ENCODE assay signal across 16 cellular contexts in genomic region chr17:78175643-78175981, GRCh38. TPM values are rescaled to one million over a fixed set of nuclear protein-coding genes. Genes with fewer than 3 reads are reported as not detected.
A peak's percentile ranks its signal among the peaks of the same experiment; 100 is the strongest.
DNase-seq lines count a peak whose midpoint lies in the region; ATAC-seq, FAIRE-seq and TF ChIP-seq lines count a peak whose summit lies in the region.
"Had no signal": no experiment of that assay in that cellular context is flagged by ENCODE, and none has a peak within 500 bp of the region (broad histone marks: within the 10 kb centered on the region; RNA-seq: fewer than 3 reads in every experiment).

No MANE protein-coding gene starts in this region.

- DNase-seq in heart left ventricle, result no peak
- DNase-seq in Right ventricle myocardium inferior (ENCODE audit: missing footprints), result no peak
- DNase-seq in K562 (ENCODE audit: extremely low read depth in 1 of 4, low spot score in 3 of 4), result no peak
- no peak for DNase-seq in memory B cell (ENCODE audit: low spot score in 2 of 2)
- no peak for DNase-seq in type B pancreatic cell (ENCODE audit: extremely low spot score, unreplicated experiment)
- no peak for DNase-seq in activated naive CD8-positive, alpha-beta T cell treated with anti-CD3 and anti-CD28 coated beads for 36 hours
- no peak for DNase-seq in middle frontal gyrus (ENCODE audit: extremely low spot score, low spot score)
- no peak for DNase-seq in NCI-H526 treated with DMSO at 0.1 percent for 48 hours (lab: John Stamatoyannopoulos, UW)
- DNase-seq: activated CD4-positive, alpha-beta T cell treated with anti-CD3 and anti-CD28 coated beads for 4 hours; HFFc6; T-cell had no signal

- H3K4me3 Mint-ChIP-seq in memory B cell, result no peak overlapping the region
- H3K4me3 Mint-ChIP-seq in type B pancreatic cell, result no peak overlapping the region
- H3K4me3 Mint-ChIP-seq in activated naive CD8-positive, alpha-beta T cell treated with anti-CD3 and anti-CD28 coated beads for 36 hours, result no peak overlapping the region
- H3K4me3 Mint-ChIP-seq: activated T-helper 17 cell treated with anti-CD3 and anti-CD28 coated beads, Interleukin-2, amount 50 U/mL, for 72 hours; HFFc6; nephron; T-cell had no signal

- peaks cover 13% of the 10 kb centered on the region for H3K79me2 ChIP-seq in K562 (ENCODE audit: control insufficient read depth, insufficient read depth, low read length)
- H3K79me2 ChIP-seq: hepatocyte had no signal

- FAIRE-seq in K562 (lab: Jason Lieb, UNC), result no peak
- FAIRE-seq: urothelium cell line had no signal

- no peaks in the 10 kb centered on the region for H3K9me3 ChIP-seq in heart left ventricle
- no peaks in the 10 kb centered on the region for H3K9me3 ChIP-seq in K562 (replicated peaks; ENCODE audit: control insufficient read depth, insufficient read depth, low read depth, low read length)

- H3K9ac ChIP-seq in K562 (ENCODE audit: insufficient read depth in 1 of 2, low read depth in 2 of 2, low read length in 2 of 2), result peak overlapping the region in 1 of 2 experiments; percentile 79; a peak in 2 of 4 replicates

- H3K36me3 ChIP-seq in heart left ventricle (peaks cover 0 to 34% (median 5%) of the 10 kb centered on the region in 9 donors), K562 (ENCODE audit: control insufficient read depth, insufficient read depth, low read length) (peaks cover 95% of the 10 kb centered on the region; the same call in 2 of the 3 replicates)

- TF ChIP-seq RAD21 in K562 (CRISPR knock-in tag; conservative IDR thresholded peaks at IDR 0.05 in 1 of 2, IDR thresholded peaks at IDR 0.05 in 1 of 2), result no peak

- CTCF ChIA-PET in K562 (lab: Yijun Ruan, JAX; ENCODE audit: low intra/inter-chr PET ratio), result interaction anchor here (2.6 kb wide), 1 partner anchor 63 kb away, joined by 34 read pairs; no protein-coding TSS in a partner anchor

- H3K9me3 Mint-ChIP-seq in memory B cell, result no peaks in the 10 kb centered on the region
- no peaks in the 10 kb centered on the region for H3K9me3 Mint-ChIP-seq in type B pancreatic cell
- H3K9me3 Mint-ChIP-seq in activated naive CD8-positive, alpha-beta T cell treated with anti-CD3 and anti-CD28 coated beads for 36 hours, result no peaks in the 10 kb centered on the region
- H3K9me3 Mint-ChIP-seq: activated T-helper 17 cell treated with anti-CD3 and anti-CD28 coated beads, Interleukin-2, amount 50 U/mL, for 72 hours; HFFc6; nephron; T-cell had no signal

- ATAC-seq in heart left ventricle (no peak), Right ventricle myocardium inferior (no peak), K562 (no peak), memory B cell (ENCODE audit: low read depth) (no peak)
- ATAC-seq: activated T-helper 17 cell treated with anti-CD3 and anti-CD28 coated beads, Interleukin-2, amount 50 U/mL, for 72 hours had no signal

- in situ Hi-C loops in K562 (cut with MboI), result no loop called here

- H3K36me3 Mint-ChIP-seq in memory B cell (peaks cover 20% of the 10 kb centered on the region), type B pancreatic cell (peaks cover 11% of the 10 kb centered on the region)
- H3K36me3 Mint-ChIP-seq in activated naive CD8-positive, alpha-beta T cell treated with anti-CD3 and anti-CD28 coated beads for 36 hours, result peaks cover 54% of the 10 kb centered on the region

- no TSS peak for BruUV-seq in K562 (replicated peaks; lab: Mats Ljungman, UMichigan)

- H3K27ac ChIP-seq in heart left ventricle, result peak overlapping the region in 10 of 12 donors; percentile 77 to 94 (median 88)
- H3K27ac ChIP-seq in K562 (ENCODE audit: extremely low read depth, low read depth, low read length), result no peak overlapping the region
- H3K27ac ChIP-seq: hepatocyte had no signal

- H3K27me3 ChIP-seq in heart left ventricle, result no peaks in the 10 kb centered on the region
- H3K27me3 ChIP-seq in K562 (ENCODE audit: control insufficient read depth in 2 of 2, insufficient read depth in 2 of 2, low read length in 2 of 2), result no peaks in the 10 kb centered on the region
- H3K27me3 ChIP-seq: hepatocyte had no signal

- TF ChIP-seq CTCF in heart left ventricle (IDR thresholded peaks at IDR 0.05) (no peak), K562 (IDR thresholded peaks at IDR 0.05 in 2 of 3, conservative IDR thresholded peaks at IDR 0.05 in 1 of 3; ENCODE audit: insufficient read depth in 2 of 3, low read depth in 1 of 3, low read length in 3 of 3) (no peak), type B pancreatic cell (conservative IDR thresholded peaks at IDR 0.05) (no peak)

- TF ChIP-seq POLR2A in heart left ventricle (IDR thresholded peaks at IDR 0.05) (no peak), K562 (conservative IDR thresholded peaks at IDR 0.05) (no peak)

- POLR2A ChIA-PET in K562 (lab: Yijun Ruan, JAX), result interaction anchor here (1.5 to 3.7 kb wide), 8 partner anchors 9 to 91 kb away, joined by 4 to 27 read pairs (median 7); partner anchors contain the start of genes AFMID, TK1 and TMC6

- peaks cover 69% of the 10 kb centered on the region for H3K4me1 Mint-ChIP-seq in memory B cell
- peaks cover 13% of the 10 kb centered on the region for H3K4me1 Mint-ChIP-seq in type B pancreatic cell (ENCODE audit: unreplicated experiment)
- peaks cover 54% of the 10 kb centered on the region for H3K4me1 Mint-ChIP-seq in activated naive CD8-positive, alpha-beta T cell treated with anti-CD3 and anti-CD28 coated beads for 36 hours

- peak overlapping the region; percentile 47 for H3K27ac Mint-ChIP-seq in memory B cell
- peak overlapping the region; percentile 23 for H3K27ac Mint-ChIP-seq in type B pancreatic cell
- H3K27ac Mint-ChIP-seq in activated naive CD8-positive, alpha-beta T cell treated with anti-CD3 and anti-CD28 coated beads for 36 hours, result no peak overlapping the region
- H3K27ac Mint-ChIP-seq: activated T-helper 17 cell treated with anti-CD3 and anti-CD28 coated beads, Interleukin-2, amount 50 U/mL, for 72 hours; HFFc6; nephron had no signal

- no peak overlapping the region for H3K4me3 ChIP-seq in heart left ventricle
- no peak overlapping the region for H3K4me3 ChIP-seq in K562
- H3K4me3 ChIP-seq: hepatocyte had no signal

- peaks cover 9 to 84% (median 53%) of the 10 kb centered on the region in 12 donors for H3K4me1 ChIP-seq in heart left ventricle
- H3K4me1 ChIP-seq in K562 (replicated peaks in 1 of 2; ENCODE audit: control insufficient read depth in 2 of 2, insufficient read depth in 2 of 2, low read length in 2 of 2), result peaks cover 7 to 53% of the 10 kb centered on the region in 2 experiments

- H2AFZ ChIP-seq in K562 (ENCODE audit: low read depth, low read length), result no peak overlapping the region
- H2AFZ ChIP-seq: hepatocyte had no signal

- no peak overlapping the region for H3K4me2 ChIP-seq in K562 (ENCODE audit: insufficient read depth, low read length)
- H3K4me2 ChIP-seq: hepatocyte had no signal

- 61 to 68% (median 65%) methylated on average over 8 to 14 of the region's 14 CpGs for WGBS in heart left ventricle, 4 donors
- 95% methylated on average over 8 of the region's 14 CpGs for WGBS in K562 (ENCODE audit: insufficient coverage, low coverage, missing lambda C conversion rate)

- peaks cover 8% of the 10 kb centered on the region; the same call in 1 of the 2 replicates for H4K20me1 ChIP-seq in K562 (replicated peaks; ENCODE audit: control insufficient read depth, insufficient read depth, low read length)

- no peaks in the 10 kb centered on the region for H3K9me1 ChIP-seq in K562 (ENCODE audit: control insufficient read depth, insufficient read depth, low read length)

- H3K27me3 Mint-ChIP-seq in memory B cell, result no peaks in the 10 kb centered on the region
- no peaks in the 10 kb centered on the region for H3K27me3 Mint-ChIP-seq in type B pancreatic cell
- H3K27me3 Mint-ChIP-seq in activated naive CD8-positive, alpha-beta T cell treated with anti-CD3 and anti-CD28 coated beads for 36 hours, result no peaks in the 10 kb centered on the region
- H3K27me3 Mint-ChIP-seq: activated T-helper 17 cell treated with anti-CD3 and anti-CD28 coated beads, Interleukin-2, amount 50 U/mL, for 72 hours; T-cell had no signal

- no peak for TF ChIP-seq EP300 in K562 (IDR thresholded peaks at IDR 0.05; ENCODE audit: low read length)

- intact Hi-C loops in heart left ventricle (cut with DNase I), result loop anchor here in 4 of 10 donors (2.0 to 5.0 kb wide), 3 partner anchors 48 to 77 kb away; partner anchors contain the start of gene TMC6 (in 2 of the 4)
- intact Hi-C loops in Right ventricle myocardium inferior (cut with DNase I), result no loop called here
- intact Hi-C loops in K562 (cut with micrococcal nuclease), result loop anchor here (5.0 kb wide), 1 partner anchor 33 kb away; no protein-coding TSS in a partner anchor

RNA-seq across cellular contexts. Expression of gene SYNGR2, which starts 7.2 kb away (rescaled TPM):
- total RNA-seq in heart left ventricle, result 100 to 1,000 TPM in 7 of 9 donors, 10 to 100 TPM in 2; 99.5 to 268 (median 135) TPM
- polyA plus RNA-seq in heart left ventricle, result 100 to 1,000 TPM; 104 to 174 TPM
- 120 TPM for total RNA-seq in Right ventricle myocardium inferior
- total RNA-seq in K562 (2011; cell fraction: chromatin; rRNA removed; ENCODE audit: low replicate concordance), result 68.6 and 254 TPM in 2 replicates
- total RNA-seq in K562 (2011; cell fraction: nucleolus; rRNA removed), result 327 and 339 TPM in 2 replicates
- total RNA-seq in K562 (2011; cell fraction: nucleoplasm; rRNA removed), result 222 and 253 TPM in 2 replicates
- 87.8 and 120 TPM in 2 replicates for total RNA-seq in K562 (2014; rRNA removed)
- total RNA-seq in K562 (2014; rRNA removed; fragmentation: Illumina TruSeq; extraction: Trizol), result 29.7 and 44.9 TPM in 2 replicates
- 68.0 and 68.2 TPM in 2 replicates for total RNA-seq in K562 (2015; rRNA removed; fragmentation: Illumina TruSeq; extraction: Trizol)
- total RNA-seq in K562 (2021), result 173 and 185 TPM in 2 replicates
- 159 and 208 TPM in 2 replicates for polyA plus RNA-seq in K562 (2011; rRNA removed)
- 393 and 921 TPM in 2 replicates for polyA plus RNA-seq in K562 (2011; cell fraction: cytosol; rRNA removed)
- 163 and 222 TPM in 2 replicates for polyA plus RNA-seq in K562 (2011; cell fraction: nucleus; rRNA removed)
- 104 and 149 TPM in 2 replicates for polyA plus RNA-seq in K562 (2012)
- polyA plus RNA-seq in K562 (2014; fragmentation: Illumina TruSeq; extraction: Trizol), result 167 and 172 TPM in 2 replicates
- 1 to 10 TPM; 1.4 to 7.6 TPM for polyA plus RNA-seq in K562 (2014; fragmentation: Nextera tagmentation; extraction: Ambion mirVana)
- polyA plus RNA-seq in K562 (2014; rRNA removed), result 140 and 156 TPM in 2 replicates
- 64.8 and 150 TPM in 2 replicates for polyA minus RNA-seq in K562 (2011; rRNA and poly(A)+ RNA removed)
- polyA minus RNA-seq in K562 (2011; cell fraction: cytosol; rRNA and poly(A)+ RNA removed), result 129 and 147 TPM in 2 replicates
- 33.9 and 38.4 TPM in 2 replicates for polyA minus RNA-seq in K562 (2011; cell fraction: nucleus; rRNA and poly(A)+ RNA removed)
- total RNA-seq in type B pancreatic cell (ENCODE audit: low replicate concordance), result 64.1 and 179 TPM in 2 replicates
- 100 to 1,000 TPM; 126 to 127 TPM for total RNA-seq in activated naive CD8-positive, alpha-beta T cell treated with anti-CD3 and anti-CD28 coated beads for 36 hours

RNA-seq across cellular contexts. Expression of gene TK1, which starts 11.2 kb away (rescaled TPM):
- total RNA-seq in heart left ventricle (10 to 100 TPM in 1 of 9 donors, 1 to 10 TPM in 6, under 1 TPM in 2; 0.29 to 21.7 (median 1.2) TPM), Right ventricle myocardium inferior (5.2 TPM), K562 (2014; rRNA removed) (195 and 231 TPM in 2 replicates), K562 (2014; rRNA removed; fragmentation: Illumina TruSeq; extraction: Trizol) (45.0 and 59.5 TPM in 2 replicates), K562 (2015; rRNA removed; fragmentation: Illumina TruSeq; extraction: Trizol) (97.7 and 98.0 TPM in 2 replicates), K562 (2021) (198 TPM in 2 replicates), type B pancreatic cell (ENCODE audit: low replicate concordance) (34.4 and 41.2 TPM in 2 replicates)
- polyA plus RNA-seq in heart left ventricle (1 to 10 TPM in 1 of 2 donors, under 1 TPM in 1; 0.91 to 1.9 TPM), K562 (2011; rRNA removed) (123 and 130 TPM in 2 replicates), K562 (2014; fragmentation: Illumina TruSeq; extraction: Trizol) (103 and 216 TPM in 2 replicates), K562 (2014; fragmentation: Nextera tagmentation; extraction: Ambion mirVana) (10 to 100 TPM in 1 of 2 experiments, 1 to 10 TPM in 1; 8.4 to 29.9 TPM), K562 (2014; rRNA removed) (192 and 280 TPM in 2 replicates)
- total RNA-seq in K562 (2011; cell fraction: chromatin; rRNA removed; ENCODE audit: low replicate concordance), result 24.3 and 89.6 TPM in 2 replicates
- total RNA-seq in K562 (2011; cell fraction: nucleolus; rRNA removed), result 88.4 and 100 TPM in 2 replicates
- total RNA-seq in K562 (2011; cell fraction: nucleoplasm; rRNA removed), result 53.4 and 62.0 TPM in 2 replicates
- 232 and 546 TPM in 2 replicates for polyA plus RNA-seq in K562 (2011; cell fraction: cytosol; rRNA removed)
- 82.4 and 119 TPM in 2 replicates for polyA plus RNA-seq in K562 (2011; cell fraction: nucleus; rRNA removed)
- 204 and 231 TPM in 2 replicates for polyA plus RNA-seq in K562 (2012)
- 86.2 and 149 TPM in 2 replicates for polyA minus RNA-seq in K562 (2011; rRNA and poly(A)+ RNA removed)
- polyA minus RNA-seq in K562 (2011; cell fraction: cytosol; rRNA and poly(A)+ RNA removed), result 121 and 135 TPM in 2 replicates
- 32.2 and 35.5 TPM in 2 replicates for polyA minus RNA-seq in K562 (2011; cell fraction: nucleus; rRNA and poly(A)+ RNA removed)
- 100 to 1,000 TPM; 144 to 150 TPM for total RNA-seq in activated naive CD8-positive, alpha-beta T cell treated with anti-CD3 and anti-CD28 coated beads for 36 hours

RNA-seq across cellular contexts. Expression of gene AFMID, which starts 11.6 kb away (rescaled TPM):
- total RNA-seq in heart left ventricle (10 to 100 TPM; 12.8 to 86.6 (median 33.1) TPM), Right ventricle myocardium inferior (38.2 TPM), K562 (2014; rRNA removed) (68.1 and 101 TPM in 2 replicates), K562 (2014; rRNA removed; fragmentation: Illumina TruSeq; extraction: Trizol) (63.4 and 70.4 TPM in 2 replicates), K562 (2015; rRNA removed; fragmentation: Illumina TruSeq; extraction: Trizol) (61.8 and 62.1 TPM in 2 replicates), K562 (2021) (67.3 and 74.0 TPM in 2 replicates), type B pancreatic cell (ENCODE audit: low replicate concordance) (26.4 and 30.5 TPM in 2 replicates)
- polyA plus RNA-seq in heart left ventricle (10 to 100 TPM; 17.4 to 24.8 TPM), K562 (2011; rRNA removed) (73.8 and 74.4 TPM in 2 replicates), K562 (2014; fragmentation: Illumina TruSeq; extraction: Trizol) (119 and 133 TPM in 2 replicates), K562 (2014; fragmentation: Nextera tagmentation; extraction: Ambion mirVana) (100 to 1,000 TPM in 1 of 2 experiments, 10 to 100 TPM in 1; 80.3 to 188 TPM), K562 (2014; rRNA removed) (95.7 and 110 TPM in 2 replicates)
- total RNA-seq in K562 (2011; cell fraction: chromatin; rRNA removed; ENCODE audit: low replicate concordance), result 125 and 253 TPM in 2 replicates
- 134 and 153 TPM in 2 replicates for total RNA-seq in K562 (2011; cell fraction: nucleolus; rRNA removed)
- total RNA-seq in K562 (2011; cell fraction: nucleoplasm; rRNA removed), result 139 and 167 TPM in 2 replicates
- 85.6 and 94.0 TPM in 2 replicates for polyA plus RNA-seq in K562 (2011; cell fraction: cytosol; rRNA removed)
- polyA plus RNA-seq in K562 (2011; cell fraction: nucleus; rRNA removed), result 83.1 and 130 TPM in 2 replicates
- 61.5 and 73.9 TPM in 2 replicates for polyA plus RNA-seq in K562 (2012)
- 81.4 and 85.1 TPM in 2 replicates for polyA minus RNA-seq in K562 (2011; rRNA and poly(A)+ RNA removed)
- polyA minus RNA-seq in K562 (2011; cell fraction: cytosol; rRNA and poly(A)+ RNA removed), result 32.2 and 35.0 TPM in 2 replicates
- 27.0 and 36.4 TPM in 2 replicates for polyA minus RNA-seq in K562 (2011; cell fraction: nucleus; rRNA and poly(A)+ RNA removed)
- 10 to 100 TPM; 32.7 to 36.2 TPM for total RNA-seq in activated naive CD8-positive, alpha-beta T cell treated with anti-CD3 and anti-CD28 coated beads for 36 hours

RNA-seq across cellular contexts. Expression of gene C17orf99, which starts 29.4 kb away (rescaled TPM):
- not detected for total RNA-seq in heart left ventricle
- not detected for polyA plus RNA-seq in heart left ventricle
- total RNA-seq in Right ventricle myocardium inferior, result not detected
- total RNA-seq in K562 (2011; cell fraction: chromatin; rRNA removed; ENCODE audit: low replicate concordance), result 66.4 and 86.5 TPM in 2 replicates
- total RNA-seq in K562 (2011; cell fraction: nucleolus; rRNA removed), result 51.9 and 66.7 TPM in 2 replicates
- total RNA-seq in K562 (2011; cell fraction: nucleoplasm; rRNA removed), result 36.2 and 47.7 TPM in 2 replicates
- 16.8 and 17.3 TPM in 2 replicates for total RNA-seq in K562 (2014; rRNA removed)
- 7.1 and 7.5 TPM in 2 replicates for total RNA-seq in K562 (2014; rRNA removed; fragmentation: Illumina TruSeq; extraction: Trizol)
- 4.0 and 5.8 TPM in 2 replicates for total RNA-seq in K562 (2015; rRNA removed; fragmentation: Illumina TruSeq; extraction: Trizol)
- total RNA-seq in K562 (2021), result 16.4 and 18.9 TPM in 2 replicates
- 15.9 and 16.2 TPM in 2 replicates for polyA plus RNA-seq in K562 (2011; rRNA removed)
- 11.8 and 31.5 TPM in 2 replicates for polyA plus RNA-seq in K562 (2011; cell fraction: cytosol; rRNA removed)
- 30.9 and 68.9 TPM in 2 replicates for polyA plus RNA-seq in K562 (2011; cell fraction: nucleus; rRNA removed)
- 4.7 and 6.4 TPM in 2 replicates for polyA plus RNA-seq in K562 (2012)
- polyA plus RNA-seq in K562 (2014; fragmentation: Illumina TruSeq; extraction: Trizol), result 14.3 and 20.0 TPM in 2 replicates
- polyA plus RNA-seq in K562 (2014; fragmentation: Nextera tagmentation; extraction: Ambion mirVana), result 1 to 10 TPM; 4.1 to 7.7 TPM
- 16.4 and 19.9 TPM in 2 replicates for polyA plus RNA-seq in K562 (2014; rRNA removed)
- 2.7 and 10.0 TPM in 2 replicates for polyA minus RNA-seq in K562 (2011; rRNA and poly(A)+ RNA removed)
- polyA minus RNA-seq in K562 (2011; cell fraction: cytosol; rRNA and poly(A)+ RNA removed), result 6.5 and 11.1 TPM in 2 replicates
- 5.6 and 11.8 TPM in 2 replicates for polyA minus RNA-seq in K562 (2011; cell fraction: nucleus; rRNA and poly(A)+ RNA removed)
- total RNA-seq in type B pancreatic cell (ENCODE audit: low replicate concordance), result not detected in 2 replicates
- total RNA-seq in activated naive CD8-positive, alpha-beta T cell treated with anti-CD3 and anti-CD28 coated beads for 36 hours, result not detected
- total RNA-seq: HFFc6, HT1080 had no signal

RNA-seq across cellular contexts. Expression of gene BIRC5, which starts 38.4 kb away (rescaled TPM):
- total RNA-seq in heart left ventricle (10 to 100 TPM in 1 of 9 donors, 1 to 10 TPM in 3, under 1 TPM in 3, not detected in 2; 0.50 to 10.9 (median 1.1) TPM), Right ventricle myocardium inferior (1.2 TPM), K562 (2014; rRNA removed) (114 and 140 TPM in 2 replicates), K562 (2014; rRNA removed; fragmentation: Illumina TruSeq; extraction: Trizol) (79.1 and 79.9 TPM in 2 replicates), K562 (2015; rRNA removed; fragmentation: Illumina TruSeq; extraction: Trizol) (101 and 106 TPM in 2 replicates), K562 (2021) (101 and 104 TPM in 2 replicates), type B pancreatic cell (ENCODE audit: low replicate concordance) (20.0 and 63.3 TPM in 2 replicates)
- polyA plus RNA-seq in heart left ventricle (under 1 TPM; 0.11 to 0.28 TPM), K562 (2011; rRNA removed) (61.4 and 64.4 TPM in 2 replicates), K562 (2014; fragmentation: Illumina TruSeq; extraction: Trizol) (74.6 and 88.8 TPM in 2 replicates), K562 (2014; fragmentation: Nextera tagmentation; extraction: Ambion mirVana) (100 to 1,000 TPM in 1 of 2 experiments, 10 to 100 TPM in 1; 98.2 to 107 TPM), K562 (2014; rRNA removed) (127 and 155 TPM in 2 replicates)
- total RNA-seq in K562 (2011; cell fraction: chromatin; rRNA removed; ENCODE audit: low replicate concordance), result 88.6 and 104 TPM in 2 replicates
- 92.8 and 99.1 TPM in 2 replicates for total RNA-seq in K562 (2011; cell fraction: nucleolus; rRNA removed)
- 114 and 121 TPM in 2 replicates for total RNA-seq in K562 (2011; cell fraction: nucleoplasm; rRNA removed)
- polyA plus RNA-seq in K562 (2011; cell fraction: cytosol; rRNA removed), result 55.7 and 67.4 TPM in 2 replicates
- 37.3 and 40.7 TPM in 2 replicates for polyA plus RNA-seq in K562 (2011; cell fraction: nucleus; rRNA removed)
- polyA plus RNA-seq in K562 (2012), result 67.7 and 78.4 TPM in 2 replicates
- polyA minus RNA-seq in K562 (2011; rRNA and poly(A)+ RNA removed), result 83.8 and 87.5 TPM in 2 replicates
- 34.3 and 38.4 TPM in 2 replicates for polyA minus RNA-seq in K562 (2011; cell fraction: cytosol; rRNA and poly(A)+ RNA removed)
- polyA minus RNA-seq in K562 (2011; cell fraction: nucleus; rRNA and poly(A)+ RNA removed), result 36.9 and 58.9 TPM in 2 replicates
- 100 to 1,000 TPM in 1 of 2 experiments, 10 to 100 TPM in 1; 92.4 to 102 TPM for total RNA-seq in activated naive CD8-positive, alpha-beta T cell treated with anti-CD3 and anti-CD28 coated beads for 36 hours
